23 cellular contexts compared by ENCODE assay signal in genomic region chr11:8288824-8289223, GRCh38. TPM values are rescaled to one million over a fixed set of nuclear protein-coding genes. Genes with fewer than 3 reads are reported as not detected.
"Had no signal": no experiment of that assay in that cellular context is flagged by ENCODE, and none has a peak within 500 bp of the region (broad histone marks: within the 10 kb centered on the region; RNA-seq: fewer than 3 reads in every experiment).

No MANE protein-coding gene starts in this region.

- H3K4me1 Mint-ChIP-seq: stimulated activated effector memory CD8-positive, alpha-beta T cell treated with anti-CD3 and anti-CD28 coated beads, Interleukin-12 subunit alpha, Interleukin-12 subunit beta, amount 100 ng/mL, for 72 hours had no signal

- H3K4me3 ChIP-seq: colonic mucosa, lung, prostate gland, stomach had no signal

- H3K36me3 ChIP-seq: brain microvascular endothelial cell, colonic mucosa, prostate gland, stomach had no signal

- H3K27ac ChIP-seq: brain microvascular endothelial cell, colonic mucosa, foreskin keratinocyte, prostate gland, stomach, VCaP had no signal

- H3K27ac Mint-ChIP-seq: stimulated activated effector memory CD8-positive, alpha-beta T cell treated with anti-CD3 and anti-CD28 coated beads, Interleukin-12 subunit alpha, Interleukin-12 subunit beta, amount 100 ng/mL, for 72 hours; T-helper 1 cell treated with Interleukin-12 subunit alpha and Interleukin-12 subunit beta and Interleukin-4 antibody, amounts not matched to agents 30 μg/mL and 1 μg/mL, for 36 hours had no signal

- H3K9me3 Mint-ChIP-seq: nephron; stimulated activated effector memory CD8-positive, alpha-beta T cell treated with anti-CD3 and anti-CD28 coated beads, Interleukin-12 subunit alpha, Interleukin-12 subunit beta, amount 100 ng/mL, for 72 hours; T-helper 1 cell treated with Interleukin-12 subunit alpha and Interleukin-12 subunit beta and Interleukin-4 antibody, amounts not matched to agents 30 μg/mL and 1 μg/mL, for 36 hours had no signal

- H3K27me3 ChIP-seq: brain microvascular endothelial cell, colonic mucosa had no signal

- H3K4me3 Mint-ChIP-seq: nephron; stimulated activated effector memory CD8-positive, alpha-beta T cell treated with anti-CD3 and anti-CD28 coated beads, Interleukin-12 subunit alpha, Interleukin-12 subunit beta, amount 100 ng/mL, for 72 hours; T-helper 1 cell treated with Interleukin-12 subunit alpha and Interleukin-12 subunit beta and Interleukin-4 antibody, amounts not matched to agents 30 μg/mL and 1 μg/mL, for 36 hours had no signal

- H3K4me1 ChIP-seq: colonic mucosa, foreskin keratinocyte, prostate gland had no signal

- DNase-seq: activated CD4-positive, alpha-beta T cell treated with anti-CD3 and anti-CD28 coated beads, Interleukin-2, amount 50 U/mL, for 48 hours; activated effector memory CD4-positive, alpha-beta T cell treated with anti-CD3 and anti-CD28 coated beads, Interleukin-2, amount 50 U/mL, for 16 hours; activated naive CD4-positive, alpha-beta T cell treated with anti-CD3 and anti-CD28 coated beads, Interleukin-2, amount 50 U/mL, for 16 hours; activated T-cell treated with anti-CD3 and anti-CD28 coated beads, Interleukin-2, amount 50 U/mL, for 48 hours; brain microvascular endothelial cell; central memory CD4-positive, alpha-beta T cell; right cardiac atrium; small intestine; stimulated activated CD4-positive, alpha-beta T cell treated with anti-CD3 and anti-CD28 coated beads, Interleukin-4, amount 100 ng/mL, for 24 hours; stomach; trophoblast cell had no signal

- H3K9me3 ChIP-seq: colonic mucosa, prostate gland, stomach had no signal

- ATAC-seq: foreskin keratinocyte; right cardiac atrium; stimulated activated effector memory CD8-positive, alpha-beta T cell treated with anti-CD3 and anti-CD28 coated beads, Interleukin-12 subunit alpha, Interleukin-12 subunit beta, amount 100 ng/mL, for 72 hours had no signal

- H3K36me3 Mint-ChIP-seq: stimulated activated effector memory CD8-positive, alpha-beta T cell treated with anti-CD3 and anti-CD28 coated beads, Interleukin-12 subunit alpha, Interleukin-12 subunit beta, amount 100 ng/mL, for 72 hours had no signal

RNA-seq across cellular contexts. Expression of gene LMO1, which starts 25.1 kb away (rescaled TPM):
- total RNA-seq: aorta, colonic mucosa, epithelial cell of proximal tubule, fibroblast of lung, foreskin keratinocyte, osteoblast, prostate gland, stomach had no signal
- polyA plus RNA-seq: aorta, fibroblast of lung, foreskin keratinocyte, lung, small intestine had no signal
